Comparison of ENCODE assay signal across 8 cellular contexts in the genomic region with DNA sequence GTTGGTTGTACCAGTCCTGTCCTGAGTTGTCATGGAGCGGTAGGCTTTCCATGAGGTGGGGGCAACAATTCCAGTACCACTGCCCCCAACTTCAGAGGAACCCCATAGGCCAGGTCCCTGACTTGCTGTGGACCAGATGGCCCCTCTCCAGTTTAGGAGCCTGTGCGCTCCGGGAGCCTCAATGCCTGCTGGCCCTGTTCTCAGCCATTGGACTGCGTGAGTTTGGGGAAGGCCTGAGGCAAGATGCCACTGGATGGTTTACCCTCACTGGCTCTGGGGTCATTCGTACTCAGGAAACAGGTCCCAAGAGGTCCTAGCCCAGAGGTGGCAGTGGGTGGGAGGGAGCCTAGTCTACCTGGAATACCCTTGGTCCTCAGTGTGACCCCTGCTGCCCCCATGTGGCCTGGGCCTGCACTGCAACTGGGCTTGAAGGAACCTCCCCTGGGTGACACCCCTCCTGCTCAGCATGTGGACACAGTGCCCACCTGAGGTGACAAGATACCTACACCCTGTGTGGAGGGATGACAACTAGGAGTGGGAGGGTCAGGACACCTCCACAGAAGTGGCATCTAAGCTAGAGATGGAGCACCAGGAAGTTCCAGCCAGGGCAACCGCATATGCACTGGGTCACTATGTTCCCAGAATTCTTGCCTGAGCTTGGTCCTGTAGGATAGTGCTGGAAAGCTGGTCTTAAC. TPM values are rescaled to one million over a fixed set of nuclear protein-coding genes. Genes with fewer than 3 reads are reported as not detected.
DNase-seq lines count a peak whose midpoint lies in the region; ATAC-seq and TF ChIP-seq lines count a peak whose summit lies in the region.

No MANE protein-coding gene starts in this region.

- H3K27me3 Mint-ChIP-seq in brain: no peaks in the 10 kb centered on the region

- peaks cover 19% of the 10 kb centered on the region for H3K4me1 Mint-ChIP-seq in brain

- POLR2A ChIA-PET in BJ (lab: Charles Lee): interaction anchor here (0.6 kb wide), 1 partner anchor 54 kb away, joined by 3 read pairs; a partner anchor contains a TSS

- H3K9me3 Mint-ChIP-seq in brain: no peaks in the 10 kb centered on the region

- no peaks in the 10 kb centered on the region for H3K9me3 ChIP-seq in WERI-Rb-1 (ENCODE audit: severe bottlenecking)

- H3K36me3 ChIP-seq in BJ (ENCODE audit: control insufficient read depth, insufficient read depth, low read length) (peaks cover 31% of the 10 kb centered on the region), WERI-Rb-1 (peaks cover 85% of the 10 kb centered on the region), kidney epithelial cell (ENCODE audit: control insufficient read depth, insufficient read depth, low read length) (peaks cover 8% of the 10 kb centered on the region)

- DNase-seq in BJ (ENCODE audit: low read depth) (no peak), NCI-H2029 treated with DMSO at 0.1 percent for 48 hours (lab: John Stamatoyannopoulos, UW) (peak; percentile 67), WERI-Rb-1 (peak; percentile 94), kidney epithelial cell (ENCODE audit: low read depth) (no peak), putamen (ENCODE audit: low spot score) (no peak)
- DNase-seq in stimulated activated CD4-positive, alpha-beta T cell treated with anti-CD3 and anti-CD28 coated beads, Interleukin-4, amount 100 ng/mL, for 1 hour: peak; percentile 91

- H3K36me3 Mint-ChIP-seq in brain: peaks cover 32% of the 10 kb centered on the region

- H3K27me3 ChIP-seq in BJ (ENCODE audit: control insufficient read depth, insufficient read depth, low read length) (no peaks in the 10 kb centered on the region), WERI-Rb-1 (ENCODE audit: insufficient read depth, low read depth, severe bottlenecking) (no peaks in the 10 kb centered on the region), kidney epithelial cell (ENCODE audit: control insufficient read depth, insufficient read depth, low read length) (no peaks in the 10 kb centered on the region)

- H3K4me3 ChIP-seq in BJ (ENCODE audit: low read depth, low read length): no peak overlapping the region
- H3K4me3 ChIP-seq in WERI-Rb-1 (ENCODE audit: low read depth, low read length): no peak overlapping the region
- H3K4me3 ChIP-seq in kidney epithelial cell (ENCODE audit: low read depth, low read length): no peak overlapping the region

- no peak overlapping the region for H3K27ac ChIP-seq in WERI-Rb-1

- peak overlapping the region in 2 of 5 experiments; percentile 22 to 51 for H3K4me3 Mint-ChIP-seq in brain

- ATAC-seq in GM21447 (IDR thresholded peaks at IDR 0.05; ENCODE audit: unreplicated experiment): peak; percentile 45

- peak overlapping the region; percentile 26 to 89 (median 73) for H3K27ac Mint-ChIP-seq in brain

- TF ChIP-seq CTCF in BJ (IDR thresholded peaks at IDR 0.05; ENCODE audit: insufficient read depth, low read depth, low read length) (peak; percentile 98), WERI-Rb-1 (IDR thresholded peaks at IDR 0.05; ENCODE audit: low read depth, low read length) (peak; percentile 87), brain (conservative IDR thresholded peaks at IDR 0.05) (peak; percentile 78 to 88), kidney epithelial cell (IDR thresholded peaks at IDR 0.05; ENCODE audit: insufficient read depth, low read length, poor library complexity, severe bottlenecking) (peak; percentile 98)

- CTCF ChIA-PET in BJ (lab: Yijun Ruan, JAX): interaction anchor here (0.6 to 10.9 kb wide), 28 partner anchors 9 to 194 kb away, joined by 3 to 109 read pairs (median 4); a partner anchor contains a TSS

RNA-seq across cellular contexts. Expression of a gene that starts 6.0 kb away (rescaled TPM):
- 0.43 and 0.93 TPM in 2 replicates for polyA plus RNA-seq in BJ (2011; rRNA removed)
- polyA minus RNA-seq in BJ (2011; rRNA and poly(A)+ RNA removed): 0.26 and 0.66 TPM in 2 replicates
- polyA plus RNA-seq in brain (ENCODE audit: insufficient read depth, low read depth, low replicate concordance): 5.9 TPM
- 0.55 and 0.92 TPM in 2 replicates for total RNA-seq in kidney epithelial cell

RNA-seq across cellular contexts. Expression of a gene that starts 6.4 kb away (rescaled TPM):
- 24.7 and 35.7 TPM in 2 replicates for polyA plus RNA-seq in BJ (2011; rRNA removed)
- 40.2 and 58.4 TPM in 2 replicates for polyA minus RNA-seq in BJ (2011; rRNA and poly(A)+ RNA removed)
- 216 TPM for polyA plus RNA-seq in brain (ENCODE audit: insufficient read depth, low read depth, low replicate concordance)
- 106 and 113 TPM in 2 replicates for total RNA-seq in kidney epithelial cell

RNA-seq across cellular contexts. Expression of a gene that starts 17.1 kb away (rescaled TPM):
- polyA plus RNA-seq in BJ (2011; rRNA removed): 0.07 TPM in 1 of 2 replicates, not detected in the other
- polyA minus RNA-seq in BJ (2011; rRNA and poly(A)+ RNA removed): 0.81 and 0.98 TPM in 2 replicates
- 17.6 TPM for polyA plus RNA-seq in brain (ENCODE audit: insufficient read depth, low read depth, low replicate concordance)
- total RNA-seq in kidney epithelial cell: 0.54 and 4.9 TPM in 2 replicates

RNA-seq across cellular contexts. Expression of a gene that starts 26.9 kb away (rescaled TPM):
- polyA plus RNA-seq in BJ (2011; rRNA removed): 3.5 and 7.0 TPM in 2 replicates
- 5.2 and 7.9 TPM in 2 replicates for polyA minus RNA-seq in BJ (2011; rRNA and poly(A)+ RNA removed)
- 77.9 TPM for polyA plus RNA-seq in brain (ENCODE audit: insufficient read depth, low read depth, low replicate concordance)
- total RNA-seq in kidney epithelial cell: 39.4 and 41.7 TPM in 2 replicates

RNA-seq across cellular contexts. Expression of a gene that starts 29.5 kb away (rescaled TPM):
- polyA plus RNA-seq in BJ (2011; rRNA removed) (6.8 and 9.6 TPM in 2 replicates), brain (ENCODE audit: insufficient read depth, low read depth, low replicate concordance) (36.5 TPM)
- polyA minus RNA-seq in BJ (2011; rRNA and poly(A)+ RNA removed): 7.3 and 7.9 TPM in 2 replicates
- 45.0 and 49.2 TPM in 2 replicates for total RNA-seq in kidney epithelial cell

Comparison
In these comparisons a context has a peak if more than half of its experiments do, and no peak if none do; other contexts are left out.
1. DNase-seq: peak in NCI-H2029 treated with DMSO at 0.1 percent for 48 hours (single experiment), WERI-Rb-1 (single experiment) and stimulated activated CD4-positive, alpha-beta T cell treated with anti-CD3 and anti-CD28 coated beads, Interleukin-4, amount 100 ng/mL, for 1 hour (single experiment); none in BJ (single experiment), kidney epithelial cell (single experiment) and putamen (single experiment).
2. RNA of a gene that starts 17.1 kb away (polyA plus RNA-seq): 17.6 TPM in brain (single experiment); 0.07 TPM in BJ; every median in the first group is over 10 times any median in the second.
3. Peak in every context shown above with its lines, with median percentiles within 50 percentile points of each other: CTCF ChIP-seq.